ENCODE assay signal across 7 cellular contexts in the genomic region with DNA sequence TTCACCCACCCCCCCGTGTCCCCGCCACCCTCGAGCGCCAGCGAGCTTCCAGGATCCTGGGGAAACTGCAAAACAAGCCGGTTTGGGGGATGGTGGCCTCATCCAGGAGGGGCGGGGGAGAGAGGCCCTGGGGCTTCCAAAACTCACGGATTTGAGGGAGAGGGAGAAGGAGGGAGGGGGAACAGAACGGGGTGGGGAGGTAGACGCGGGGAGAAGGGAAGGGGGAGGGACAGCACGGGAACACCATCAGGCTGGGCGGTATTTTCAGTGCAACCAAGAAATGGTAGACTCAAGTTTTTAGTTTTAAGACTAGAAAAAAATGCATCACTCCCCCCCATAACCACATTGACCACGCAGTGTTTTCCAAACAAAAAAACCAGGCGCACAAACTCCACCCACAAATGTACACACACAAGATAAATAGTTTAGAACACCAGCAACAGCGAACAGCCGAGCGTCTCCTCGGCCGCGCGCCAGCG. TPM values are rescaled to one million over a fixed set of nuclear protein-coding genes. Genes with fewer than 3 reads are reported as not detected.
DNase-seq lines count a peak whose midpoint lies in the region; ATAC-seq, FAIRE-seq and TF ChIP-seq lines count a peak whose summit lies in the region.
"Had no signal": no experiment of that assay in that cellular context is flagged by ENCODE, and none has a peak within 500 bp of the region (broad histone marks: within the 10 kb centered on the region; RNA-seq: fewer than 3 reads in every experiment).

No MANE protein-coding gene starts in this region.

- H3K4me2 ChIP-seq in H9 (ENCODE audit: insufficient read depth, insufficient read length, low read length) = peak overlapping the region; percentile 31

- peak overlapping the region; percentile 80 to 99 for H3K4me3 Mint-ChIP-seq in H9

- no peak overlapping the region for H3K14ac ChIP-seq in H9 (ENCODE audit: insufficient read depth, low read length)

- no peak overlapping the region for H2AK5ac ChIP-seq in H9 (ENCODE audit: insufficient read length, low read length)

- ATAC-seq in GM18511 (IDR thresholded peaks at IDR 0.05; ENCODE audit: unreplicated experiment) = no peak

- H3K79me2 ChIP-seq in H9 (ENCODE audit: insufficient read depth, low read length) = no peaks in the 10 kb centered on the region

- H3K27ac Mint-ChIP-seq in H9 = peak overlapping the region; percentile 57 to 96 (median 93); a peak in 5 of 7 replicates

- H3K23me2 ChIP-seq in H9 (ENCODE audit: insufficient read length, low read depth, low read length, poor library complexity, severe bottlenecking) = peaks cover 7% of the 10 kb centered on the region

- H3K4me3 ChIP-seq in muscle layer of colon (ENCODE audit: low read depth in 1 of 2, low read length in 2 of 2) = peak overlapping the region; percentile 6 to 32

- H3K79me1 ChIP-seq in H9 (ENCODE audit: insufficient read depth, low read depth, low read length, poor library complexity, severe bottlenecking) = no peaks in the 10 kb centered on the region

- no peak overlapping the region for H2BK120ac ChIP-seq in H9 (ENCODE audit: low read depth, low read length, poor library complexity, severe bottlenecking)

- no peak overlapping the region for H2AFZ ChIP-seq in H9 (ENCODE audit: low read length)

- peak; percentile 68 for DNase-seq in H9
- DNase-seq in amniotic epithelial cell (ENCODE audit: low read depth) = peak; percentile 85
- no peak for DNase-seq in HTR-8/SVneo (ENCODE audit: insufficient read length, low spot score)
- DNase-seq in NOMO-1 treated with dmso at 0.1 percent for 144 hours (lab: John Stamatoyannopoulos, UW; ENCODE audit: unreplicated experiment) = no peak

- no peak overlapping the region for H2BK5ac ChIP-seq in H9 (ENCODE audit: insufficient read length, low read length)

- H4K91ac ChIP-seq in H9 (ENCODE audit: insufficient read length, low read depth, low read length) = no peak overlapping the region

- WGBS in H9 (ENCODE audit: extremely low coverage, insufficient read length, low lambda C conversion rate) = no CpG with 5 or more reads among the region's 23 CpGs

- H2BK20ac ChIP-seq in H9 (ENCODE audit: low read depth, low read length, poor library complexity, severe bottlenecking) = no peak overlapping the region

- peaks cover 0 to 2% of the 10 kb centered on the region in 2 experiments; a peak in 3 of 5 replicates for H3K9me3 Mint-ChIP-seq in H9

- H3T11ph ChIP-seq in H9 (ENCODE audit: low read length) = no peak overlapping the region

- H3K4me1 Mint-ChIP-seq in H9 = peaks cover 36 to 53% of the 10 kb centered on the region in 2 experiments

- no peaks in the 10 kb centered on the region for H3K9me3 ChIP-seq in H9 (ENCODE audit: control insufficient read depth, low read depth, low read length)
- H3K9me3 ChIP-seq in muscle layer of colon (ENCODE audit: low read length) = no peaks in the 10 kb centered on the region

- no peak overlapping the region for H2BK12ac ChIP-seq in H9 (ENCODE audit: insufficient read length, low read depth, low read length)

- H3K27me3 ChIP-seq in H9 (ENCODE audit: insufficient read depth, low read length) = peaks cover 5% of the 10 kb centered on the region; the same call in 1 of the 2 replicates
- peaks cover 57 to 87% of the 10 kb centered on the region in 2 donors for H3K27me3 ChIP-seq in muscle layer of colon (ENCODE audit: control insufficient read depth in 1 of 2, insufficient read depth in 2 of 2, low read length in 2 of 2)

- H3K27ac ChIP-seq in H9 (ENCODE audit: insufficient read length, low read depth, low read length) (no peak overlapping the region), muscle layer of colon (ENCODE audit: low read depth, low read length) (no peak overlapping the region)

- no peak for FAIRE-seq in HTR-8/SVneo (lab: Jason Lieb, UNC)
- FAIRE-seq: TTC549 had no signal

- no peak overlapping the region for H4K5ac ChIP-seq in H9 (ENCODE audit: insufficient read length, low read depth, low read length)

- no peak for TF ChIP-seq CTCF in H9 (conservative IDR thresholded peaks at IDR 0.05)

- H3K36me3 Mint-ChIP-seq in H9 (ENCODE audit: insufficient read depth in 1 of 3, low read depth in 3 of 3) = peaks cover 0 to 2% (median 0%) of the 10 kb centered on the region in 3 experiments; a peak in 3 of 7 replicates

- peaks cover 43% of the 10 kb centered on the region for H3K27me3 Mint-ChIP-seq in H9 (ENCODE audit: low read depth)

- H3K4ac ChIP-seq in H9 (ENCODE audit: low read depth, low read length) = no peak overlapping the region

- no peak overlapping the region for H3K18ac ChIP-seq in H9 (ENCODE audit: insufficient read length, low read depth, low read length)

- no peak overlapping the region for H2BK15ac ChIP-seq in H9 (ENCODE audit: low read depth, low read length)

- H3K56ac ChIP-seq in H9 (ENCODE audit: insufficient read length, low read depth, low read length) = no peak overlapping the region

- H4K8ac ChIP-seq in H9 (replicated peaks; ENCODE audit: insufficient read length, low read depth, low read length) = no peak overlapping the region

- H3K9ac ChIP-seq in H9 (ENCODE audit: extremely low read depth, insufficient read length, low read length) (no peak overlapping the region), muscle layer of colon (ENCODE audit: low read length) (no peak overlapping the region)

- no peak overlapping the region for H3K23ac ChIP-seq in H9 (ENCODE audit: insufficient read length, low read depth, low read length)

- no peaks in the 10 kb centered on the region for H3K36me3 ChIP-seq in muscle layer of colon (ENCODE audit: insufficient read depth, low read length)

- peaks cover 5% of the 10 kb centered on the region; the same call in 1 of the 2 replicates for H3K4me1 ChIP-seq in H9 (ENCODE audit: insufficient read depth, low read length)
- peaks cover 12% of the 10 kb centered on the region for H3K4me1 ChIP-seq in muscle layer of colon (ENCODE audit: insufficient read depth, low read length)

- H4K20me1 ChIP-seq in H9 (ENCODE audit: control insufficient read depth, insufficient read depth, insufficient read length) = no peaks in the 10 kb centered on the region

RNA-seq across cellular contexts. Expression of a gene that starts 1.4 kb away (rescaled TPM):
- total RNA-seq in H9 (2021) = 22.8 and 23.8 TPM in 2 replicates

RNA-seq across cellular contexts. Expression of a gene that starts 23.1 kb away (rescaled TPM):
- total RNA-seq in H9 (2021) = 5.9 and 6.2 TPM in 2 replicates

RNA-seq across cellular contexts. Expression of a gene that starts 45.5 kb away (rescaled TPM):
- 71.4 and 71.7 TPM in 2 replicates for total RNA-seq in H9 (2021)

RNA-seq across cellular contexts. Expression of a gene that starts 49.6 kb away (rescaled TPM):
- total RNA-seq in H9 (2021) = not detected in 2 replicates

RNA-seq across cellular contexts. Expression of a gene that starts 59.6 kb away (rescaled TPM):
- total RNA-seq in H9 (2021) = 378 and 386 TPM in 2 replicates

Comparison
In these comparisons a context has a peak if more than half of its experiments do, and no peak if none do; other contexts are left out.
1. DNase-seq: peak in H9 (single experiment) and amniotic epithelial cell (single experiment); none in HTR-8/SVneo (single experiment) and NOMO-1 treated with dmso at 0.1 percent for 144 hours (single experiment).